Comparison of ENCODE assay signal across 1 cellular context in the genomic region with DNA sequence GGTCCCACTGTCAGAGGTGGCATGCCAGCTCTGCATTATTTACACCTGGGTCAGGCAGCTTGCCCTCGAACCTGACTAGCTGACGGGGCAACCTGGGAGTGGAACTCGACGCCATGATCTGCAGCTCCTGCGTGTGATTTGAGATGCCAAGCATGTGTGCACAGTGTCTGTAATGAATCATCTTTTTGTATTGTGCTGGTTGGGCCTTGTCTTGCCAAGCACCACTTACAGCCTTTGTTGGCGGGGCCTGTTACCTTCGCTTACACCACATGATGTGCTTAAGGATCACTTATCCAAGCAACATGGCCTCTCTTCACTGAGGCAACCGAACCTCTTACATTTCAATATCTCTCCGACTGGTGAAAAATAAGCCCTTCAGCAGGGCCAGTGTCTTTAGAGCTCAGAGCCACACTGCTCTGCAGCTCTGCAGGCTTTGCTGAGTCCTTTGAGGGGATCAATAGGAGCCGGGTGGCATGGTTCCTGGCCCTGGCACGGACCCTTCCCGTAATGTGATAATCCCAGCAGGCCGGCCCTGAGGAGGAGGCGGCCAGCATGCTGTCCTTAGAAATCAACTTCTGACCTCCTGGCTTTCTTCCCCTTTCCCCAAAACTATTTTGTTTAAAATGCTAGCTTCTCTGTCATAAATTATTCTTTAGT.
TF ChIP-seq lines count a peak whose summit lies in the region.

No MANE protein-coding gene starts in this region.

TF ChIP-seq in SK-N-SH treated with all-trans-retinoic acid at 6 μM for 48 hours, 23 proteins besides CTCF, POLR2A, EP300 and RAD21 (continued from another document):
- TF ChIP-seq, protein P1, sequence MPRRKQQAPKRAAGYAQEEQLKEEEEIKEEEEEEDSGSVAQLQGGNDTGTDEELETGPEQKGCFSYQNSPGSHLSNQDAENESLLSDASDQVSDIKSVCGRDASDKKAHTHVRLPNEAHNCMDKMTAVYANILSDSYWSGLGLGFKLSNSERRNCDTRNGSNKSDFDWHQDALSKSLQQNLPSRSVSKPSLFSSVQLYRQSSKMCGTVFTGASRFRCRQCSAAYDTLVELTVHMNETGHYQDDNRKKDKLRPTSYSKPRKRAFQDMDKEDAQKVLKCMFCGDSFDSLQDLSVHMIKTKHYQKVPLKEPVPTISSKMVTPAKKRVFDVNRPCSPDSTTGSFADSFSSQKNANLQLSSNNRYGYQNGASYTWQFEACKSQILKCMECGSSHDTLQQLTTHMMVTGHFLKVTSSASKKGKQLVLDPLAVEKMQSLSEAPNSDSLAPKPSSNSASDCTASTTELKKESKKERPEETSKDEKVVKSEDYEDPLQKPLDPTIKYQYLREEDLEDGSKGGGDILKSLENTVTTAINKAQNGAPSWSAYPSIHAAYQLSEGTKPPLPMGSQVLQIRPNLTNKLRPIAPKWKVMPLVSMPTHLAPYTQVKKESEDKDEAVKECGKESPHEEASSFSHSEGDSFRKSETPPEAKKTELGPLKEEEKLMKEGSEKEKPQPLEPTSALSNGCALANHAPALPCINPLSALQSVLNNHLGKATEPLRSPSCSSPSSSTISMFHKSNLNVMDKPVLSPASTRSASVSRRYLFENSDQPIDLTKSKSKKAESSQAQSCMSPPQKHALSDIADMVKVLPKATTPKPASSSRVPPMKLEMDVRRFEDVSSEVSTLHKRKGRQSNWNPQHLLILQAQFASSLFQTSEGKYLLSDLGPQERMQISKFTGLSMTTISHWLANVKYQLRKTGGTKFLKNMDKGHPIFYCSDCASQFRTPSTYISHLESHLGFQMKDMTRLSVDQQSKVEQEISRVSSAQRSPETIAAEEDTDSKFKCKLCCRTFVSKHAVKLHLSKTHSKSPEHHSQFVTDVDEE (CRISPR knock-in tag; IDR thresholded peaks at IDR 0.05): no peak
